ENCODE assay signal across 12 cellular contexts in genomic region chr11:114081641-114082414, GRCh38. TPM values are rescaled to one million over a fixed set of nuclear protein-coding genes. Genes with fewer than 3 reads are reported as not detected.
A peak's percentile ranks its signal among the peaks of the same experiment; 100 is the strongest.
DNase-seq lines count a peak whose midpoint lies in the region; ATAC-seq and TF ChIP-seq lines count a peak whose summit lies in the region.
"Had no signal": no experiment of that assay in that cellular context is flagged by ENCODE, and none has a peak within 500 bp of the region (broad histone marks: within the 10 kb centered on the region; RNA-seq: fewer than 3 reads in every experiment).

No MANE protein-coding gene starts in this region.

- H3K4ac ChIP-seq in mesenchymal stem cell (ENCODE audit: low read depth in 1 of 2, low read length in 2 of 2): peak overlapping the region in 1 of 2 experiments; percentile 64

- H2BK15ac ChIP-seq in mesenchymal stem cell (ENCODE audit: low read depth, poor library complexity, severe bottlenecking): no peak overlapping the region

- no peak overlapping the region for H2BK120ac ChIP-seq in mesenchymal stem cell (ENCODE audit: low read depth, low read length)

- H2AK5ac ChIP-seq in mesenchymal stem cell (ENCODE audit: low read length, severe bottlenecking): no peak overlapping the region

- H3K9me3 ChIP-seq in mesenchymal stem cell (ENCODE audit: control insufficient read depth, low read length): no peaks in the 10 kb centered on the region

- no peak overlapping the region for H3K4me2 ChIP-seq in mesenchymal stem cell (ENCODE audit: low read length, poor library complexity, severe bottlenecking)

- peaks cover 65 to 79% of the 10 kb centered on the region in 2 experiments for H3K27me3 ChIP-seq in mesenchymal stem cell (ENCODE audit: control insufficient read depth in 1 of 2, insufficient read depth in 1 of 2, low read length in 2 of 2)

- H3K4me3 ChIP-seq in NB4 (ENCODE audit: low read depth, low read length): peak overlapping the region; percentile 29
- peak overlapping the region; percentile 63 for H3K4me3 ChIP-seq in coronary artery
- no peak overlapping the region for H3K4me3 ChIP-seq in mesenchymal stem cell (ENCODE audit: insufficient read depth in 1 of 2, low read depth in 1 of 2, low read length in 2 of 2)

- H4K8ac ChIP-seq in mesenchymal stem cell (ENCODE audit: low read length): no peak overlapping the region

- TF ChIP-seq POLR2A in NB4 (IDR thresholded peaks at IDR 0.05; ENCODE audit: extremely low read depth, insufficient read length): no peak

- no peak overlapping the region for H3K9ac ChIP-seq in mesenchymal stem cell (ENCODE audit: low read length)

- H3K36me3 ChIP-seq in mesenchymal stem cell (ENCODE audit: control insufficient read depth in 1 of 2, insufficient read depth in 2 of 2, low read depth in 1 of 2, low read length in 2 of 2): no peaks in the 10 kb centered on the region

- H3K18ac ChIP-seq in mesenchymal stem cell (ENCODE audit: low read depth in 1 of 2, low read length in 2 of 2): peak overlapping the region; percentile 40 to 77

- H2AFZ ChIP-seq in mesenchymal stem cell (ENCODE audit: low read depth, low read length): no peak overlapping the region

- H4K91ac ChIP-seq in mesenchymal stem cell (ENCODE audit: low read length): peak overlapping the region; percentile 31

- H2BK5ac ChIP-seq in mesenchymal stem cell (ENCODE audit: low read depth, low read length, poor library complexity, severe bottlenecking): no peak overlapping the region

- H3K79me1 ChIP-seq in mesenchymal stem cell (replicated peaks; ENCODE audit: low read length, poor library complexity, severe bottlenecking): no peaks in the 10 kb centered on the region

- peaks cover 2% of the 10 kb centered on the region for H3K4me1 ChIP-seq in mesenchymal stem cell (ENCODE audit: control insufficient read depth, insufficient read depth, low read depth, low read length)

- 49% methylated on average over 6 of the region's 9 CpGs for WGBS in mesenchymal stem cell

- no peak for TF ChIP-seq CTCF in NB4 (IDR thresholded peaks at IDR 0.05; ENCODE audit: low read depth, low read length)
- no peak for TF ChIP-seq CTCF in coronary artery (IDR thresholded peaks at IDR 0.05)

- H3K27ac ChIP-seq in coronary artery (peak overlapping the region; percentile 91 to 92), mesenchymal stem cell (ENCODE audit: low read length, poor library complexity, severe bottlenecking) (no peak overlapping the region), temporal lobe (ENCODE audit: low read depth, low read length) (peak overlapping the region; percentile 20)

- no peak for DNase-seq in NB4 (ENCODE audit: low read depth)
- no peak for DNase-seq in coronary artery (ENCODE audit: low spot score)
- peak; percentile 84 for DNase-seq in mesenchymal stem cell
- no peak for DNase-seq in SW480 (ENCODE audit: low spot score)
- no peak for DNase-seq in hypothalamus (lab: John Stamatoyannopoulos, UW)
- no peak for DNase-seq in activated T-cell treated with anti-CD3 and anti-CD28 coated beads for 4 hours
- DNase-seq: central memory CD4-positive, alpha-beta T cell; DMS53; naive thymus-derived CD8-positive, alpha-beta T cell; NCI-H69 had no signal

- H3K14ac ChIP-seq in mesenchymal stem cell (ENCODE audit: low read length in 2 of 2): no peak overlapping the region

- peak overlapping the region; percentile 82 to 85 for H2BK12ac ChIP-seq in mesenchymal stem cell (ENCODE audit: low read length in 2 of 2)

- ATAC-seq in HG03097 (IDR thresholded peaks at IDR 0.05; ENCODE audit: low FRiP score, unreplicated experiment): no peak
- ATAC-seq: naive thymus-derived CD8-positive, alpha-beta T cell had no signal

- no peak overlapping the region for H3K23ac ChIP-seq in mesenchymal stem cell (ENCODE audit: low read length in 2 of 2)

RNA-seq across cellular contexts. Expression of gene ZBTB16, which starts 22.3 kb away (rescaled TPM):
- 2.4 TPM for polyA plus RNA-seq in mesenchymal stem cell (2013, experiment 1 of 2)
- 2.1 TPM for polyA plus RNA-seq in mesenchymal stem cell (2013, experiment 2 of 2)
- total RNA-seq in temporal lobe: 8.4 TPM

Comparison
In these comparisons a context has a peak if more than half of its experiments do, and no peak if none do; other contexts are left out.
1. H3K4me3 ChIP-seq: peak in NB4 (single experiment) and coronary artery (single experiment); none in mesenchymal stem cell (0 of 2).